1 cellular context compared by ENCODE assay signal in genomic region chr3:180601688-180602666, GRCh38.
TF ChIP-seq lines count a peak whose summit lies in the region.

TTC14 (plus strand) TSS chr3:180602163; CDS start chr3:180602262, 99 bp downstream.

TF ChIP-seq in HEK293, 187 proteins besides CTCF, POLR2A, EP300 and RAD21 (continued from another document and continues in another):
- TF ChIP-seq ZBTB11 (tag by site-specific recombination; conservative IDR thresholded peaks at IDR 0.05; ENCODE audit: low read depth) (peak; percentile 98), ZNF302 (tag by site-specific recombination; IDR thresholded peaks at IDR 0.05; ENCODE audit: low read depth) (no peak), ZNF169 (tag by site-specific recombination; IDR thresholded peaks at IDR 0.05) (no peak), ZNF677 (tag by site-specific recombination; IDR thresholded peaks at IDR 0.05) (no peak), ZNF335 (tag by site-specific recombination; conservative IDR thresholded peaks at IDR 0.05) (peak; percentile 64), SCRT2 (tag by site-specific recombination; IDR thresholded peaks at IDR 0.05) (peak; percentile 73), ZNF184 (tag by site-specific recombination; IDR thresholded peaks at IDR 0.05) (no peak), ZSCAN18 (tag by site-specific recombination; IDR thresholded peaks at IDR 0.05) (no peak), REPIN1 (tag by site-specific recombination; IDR thresholded peaks at IDR 0.05; ENCODE audit: low read depth) (0 out of 2 replicates have a peak, but pooled peaks have one; percentile 29), BCL6B (tag by site-specific recombination; IDR thresholded peaks at IDR 0.05) (no peak), ZNF10 (tag by site-specific recombination; IDR thresholded peaks at IDR 0.05) (no peak), ZNF830 (tag by site-specific recombination; IDR thresholded peaks at IDR 0.05; ENCODE audit: low read depth) (no peak), ZNF645 (tag by site-specific recombination; IDR thresholded peaks at IDR 0.05) (no peak), ZNF558 (tag by site-specific recombination; IDR thresholded peaks at IDR 0.05) (0 out of 2 replicates have a peak, but pooled peaks have one; percentile 17), ZNF704 (tag by site-specific recombination; IDR thresholded peaks at IDR 0.05) (no peak), ZNF214 (tag by site-specific recombination; IDR thresholded peaks at IDR 0.05; ENCODE audit: borderline replicate concordance) (peak; percentile 60; the same call in 1 of the 2 replicates), WT1 (tag by site-specific recombination; IDR thresholded peaks at IDR 0.05) (no peak), ZNF394 (tag by site-specific recombination; IDR thresholded peaks at IDR 0.05; ENCODE audit: borderline replicate concordance) (0 out of 2 replicates have a peak, but pooled peaks have one; percentile 9), PRDM4 (tag by site-specific recombination; IDR thresholded peaks at IDR 0.05) (no peak), ZNF623 (tag by site-specific recombination; IDR thresholded peaks at IDR 0.05) (no peak), ZNF585B (tag by site-specific recombination; IDR thresholded peaks at IDR 0.05) (no peak), ZBTB17 (tag by site-specific recombination; IDR thresholded peaks at IDR 0.05) (peak; percentile 86), ZNF660 (tag by site-specific recombination; IDR thresholded peaks at IDR 0.05) (peak; percentile 58), ZXDB (tag by site-specific recombination; IDR thresholded peaks at IDR 0.05) (peak; percentile 78), ZFP37 (tag by site-specific recombination; IDR thresholded peaks at IDR 0.05) (0 out of 2 replicates have a peak, but pooled peaks have one; percentile 74), ZNF324 (tag by site-specific recombination; IDR thresholded peaks at IDR 0.05) (no peak), ZSCAN23 (tag by site-specific recombination; IDR thresholded peaks at IDR 0.05) (no peak), ZNF670 (tag by site-specific recombination; IDR thresholded peaks at IDR 0.05; ENCODE audit: low read depth) (no peak), ZBTB6 (tag by site-specific recombination; IDR thresholded peaks at IDR 0.05) (no peak), KLF9 (tag by site-specific recombination; IDR thresholded peaks at IDR 0.05; ENCODE audit: low read depth) (no peak), ZNF2 (tag by site-specific recombination; IDR thresholded peaks at IDR 0.05) (peak; percentile 66; the same call in 1 of the 2 replicates), ZBTB44 (tag by site-specific recombination; IDR thresholded peaks at IDR 0.05) (no peak), ZNF624 (tag by site-specific recombination; IDR thresholded peaks at IDR 0.05) (no peak), ZNF311 (tag by site-specific recombination; IDR thresholded peaks at IDR 0.05; ENCODE audit: borderline replicate concordance) (no peak), PBX3 (CRISPR knock-in tag; IDR thresholded peaks at IDR 0.05) (0 out of 2 replicates have a peak, but pooled peaks have one; percentile 3), KLF7 (tag by site-specific recombination; IDR thresholded peaks at IDR 0.05; ENCODE audit: borderline replicate concordance) (no peak), GLIS1 (tag by site-specific recombination; IDR thresholded peaks at IDR 0.05) (peak; percentile 39; the same call in 1 of the 2 replicates), PRDM2 (tag by site-specific recombination; IDR thresholded peaks at IDR 0.05; ENCODE audit: borderline replicate concordance) (no peak)
